11 cellular contexts compared by ENCODE assay signal in genomic region chr6:53461041-53461656, GRCh38.
DNase-seq lines count a peak whose midpoint lies in the region; ATAC-seq and TF ChIP-seq lines count a peak whose summit lies in the region.
"Had no signal": no experiment of that assay in that cellular context is flagged by ENCODE, and none has a peak within 500 bp of the region (broad histone marks: within the 10 kb centered on the region; RNA-seq: fewer than 3 reads in every experiment).

No MANE protein-coding gene starts in this region.

- no peaks in the 10 kb centered on the region for H3K36me3 Mint-ChIP-seq in MCF 10A (ENCODE audit: insufficient read depth, unreplicated experiment)
- H3K36me3 Mint-ChIP-seq: activated naive CD8-positive, alpha-beta T cell treated with anti-CD3 and anti-CD28 coated beads, Interleukin-2, amount 10 ng/mL, durations not matched to agents 7 days and 5 days had no signal

- dilution Hi-C loops in mammary epithelial cell (cut with HindIII; ENCODE audit: low sequenced_read_pairs) = no loop called here

- H3K4me1 ChIP-seq in mammary epithelial cell (ENCODE audit: insufficient read depth, low read length) (peaks cover 17% of the 10 kb centered on the region), upper lobe of right lung (peaks cover 18% of the 10 kb centered on the region), left ventricle myocardium inferior (peaks cover 25% of the 10 kb centered on the region)

- ATAC-seq in HG02981 (IDR thresholded peaks at IDR 0.05; ENCODE audit: unreplicated experiment) = peak; percentile 63
- peak; percentile 5 for ATAC-seq in upper lobe of right lung

- H3K27me3 Mint-ChIP-seq in MCF 10A (ENCODE audit: insufficient read depth, unreplicated experiment) = no peaks in the 10 kb centered on the region

- H3K4me1 Mint-ChIP-seq in MCF 10A (ENCODE audit: insufficient read depth, unreplicated experiment) = peaks cover 54% of the 10 kb centered on the region
- H3K4me1 Mint-ChIP-seq: activated naive CD8-positive, alpha-beta T cell treated with anti-CD3 and anti-CD28 coated beads, Interleukin-2, amount 10 ng/mL, durations not matched to agents 7 days and 5 days had no signal

- no peak overlapping the region for H3K27ac ChIP-seq in mammary epithelial cell (ENCODE audit: insufficient read depth, low read depth, low read length)
- H3K27ac ChIP-seq in upper lobe of right lung = no peak overlapping the region
- no peak overlapping the region for H3K27ac ChIP-seq in left ventricle myocardium inferior (replicated peaks)

- H3K4me3 Mint-ChIP-seq in MCF 10A (ENCODE audit: unreplicated experiment) = no peak overlapping the region
- H3K4me3 Mint-ChIP-seq: activated naive CD8-positive, alpha-beta T cell treated with anti-CD3 and anti-CD28 coated beads, Interleukin-2, amount 10 ng/mL, durations not matched to agents 7 days and 5 days; T-helper 2 cell treated with Interferon-gamma antibody and Interleukin-4, amounts not matched to agents 5 μg/mL and 100 μg/mL, for 36 hours had no signal

- no peak overlapping the region for H3K4me2 ChIP-seq in mammary epithelial cell (ENCODE audit: insufficient read depth, low read depth, low read length)

- H3K36me3 ChIP-seq in mammary epithelial cell (ENCODE audit: insufficient read depth, low read length) (no peaks in the 10 kb centered on the region), upper lobe of right lung (no peaks in the 10 kb centered on the region), left ventricle myocardium inferior (no peaks in the 10 kb centered on the region)

- no peaks in the 10 kb centered on the region for H3K79me2 ChIP-seq in mammary epithelial cell (ENCODE audit: insufficient read depth, low read length)

- CTCF ChIA-PET in MCF 10A (lab: Yijun Ruan, JAX) = interaction anchor here (0.8 to 1.6 kb wide), 3 partner anchors 8 to 190 kb away, joined by 3 to 5 read pairs (median 3); no protein-coding TSS in a partner anchor
- CTCF ChIA-PET in mammary epithelial cell (lab: Charles Lee; ENCODE audit: low non-redundant PET) = no interaction called here

- H4K20me1 ChIP-seq in mammary epithelial cell (ENCODE audit: insufficient read depth, low read length) = no peaks in the 10 kb centered on the region

- H3K9ac ChIP-seq in mammary epithelial cell (ENCODE audit: insufficient read depth, low read length) = no peak overlapping the region

- H3K27ac Mint-ChIP-seq in MCF 10A (ENCODE audit: low read depth, unreplicated experiment) = no peak overlapping the region
- H3K27ac Mint-ChIP-seq: activated naive CD8-positive, alpha-beta T cell treated with anti-CD3 and anti-CD28 coated beads, Interleukin-2, amount 10 ng/mL, durations not matched to agents 7 days and 5 days; T-helper 2 cell treated with Interferon-gamma antibody and Interleukin-4, amounts not matched to agents 5 μg/mL and 100 μg/mL, for 36 hours had no signal

- H3K9me3 ChIP-seq in mammary epithelial cell (replicated peaks; ENCODE audit: insufficient read depth, low read length) (no peaks in the 10 kb centered on the region), upper lobe of right lung (no peaks in the 10 kb centered on the region), left ventricle myocardium inferior (replicated peaks) (peaks cover under 1% of the 10 kb centered on the region)

- 100% methylated on average over 1 of the region's 1 CpG for WGBS in mammary epithelial cell (ENCODE audit: low coverage, missing lambda C conversion rate)

- TF ChIP-seq CTCF in MCF 10A (IDR thresholded peaks at IDR 0.05; ENCODE audit: unreplicated experiment) (no peak), mammary epithelial cell (conservative IDR thresholded peaks at IDR 0.05 in 1 of 2, IDR thresholded peaks at IDR 0.05 in 1 of 2; ENCODE audit: extremely low read depth in 1 of 2, insufficient read depth in 1 of 2, low read depth in 1 of 2, low read length in 2 of 2) (no peak), upper lobe of right lung (IDR thresholded peaks at IDR 0.05) (no peak), left ventricle myocardium inferior (IDR thresholded peaks at IDR 0.05; ENCODE audit: borderline replicate concordance) (no peak)

- DNase-seq in MCF 10A (ENCODE audit: unreplicated experiment) (peak; percentile 36), mammary epithelial cell (no peak), NCI-H774 (lab: John Stamatoyannopoulos, UW) (peak; percentile 4), upper lobe of right lung (no peak), AG20443 (ENCODE audit: low spot score) (no peak), left ventricle myocardium inferior (no peak), HT-29 (ENCODE audit: low spot score) (no peak)
- DNase-seq: activated naive CD8-positive, alpha-beta T cell treated with anti-CD3 and anti-CD28 coated beads, Interleukin-2, amount 10 ng/mL, durations not matched to agents 7 days and 5 days; stimulated activated CD4-positive, alpha-beta T cell treated with anti-CD3 and anti-CD28 coated beads, Interleukin-1b, Interleukin-23, amount 100 ng/mL, for 48 hours had no signal

- intact Hi-C loops in MCF 10A (cut with micrococcal nuclease) = no loop called here
- intact Hi-C loops in mammary epithelial cell (cut with micrococcal nuclease) = no loop called here
- intact Hi-C loops in upper lobe of right lung (cut with DNase I) = no loop called here
- intact Hi-C loops in left ventricle myocardium inferior (cut with micrococcal nuclease) = no loop called here

- H2AFZ ChIP-seq in mammary epithelial cell (ENCODE audit: low read depth, low read length) = no peak overlapping the region

- no peaks in the 10 kb centered on the region for H3K9me3 Mint-ChIP-seq in MCF 10A (ENCODE audit: unreplicated experiment)
- H3K9me3 Mint-ChIP-seq: activated naive CD8-positive, alpha-beta T cell treated with anti-CD3 and anti-CD28 coated beads, Interleukin-2, amount 10 ng/mL, durations not matched to agents 7 days and 5 days; T-helper 2 cell treated with Interferon-gamma antibody and Interleukin-4, amounts not matched to agents 5 μg/mL and 100 μg/mL, for 36 hours had no signal

- in situ Hi-C loops in mammary epithelial cell (cut with MboI; ENCODE audit: low sequenced_read_pairs in 2 of 2) = no loop called here

- H3K27me3 ChIP-seq in mammary epithelial cell (ENCODE audit: insufficient read depth, low read length) (no peaks in the 10 kb centered on the region), upper lobe of right lung (no peaks in the 10 kb centered on the region), left ventricle myocardium inferior (ENCODE audit: low read depth) (no peaks in the 10 kb centered on the region)

- no peak overlapping the region for H3K4me3 ChIP-seq in mammary epithelial cell (replicated peaks in 1 of 3; ENCODE audit: insufficient read depth in 1 of 3, low read depth in 2 of 3, low read length in 3 of 3)
- H3K4me3 ChIP-seq in upper lobe of right lung = no peak overlapping the region
- no peak overlapping the region for H3K4me3 ChIP-seq in left ventricle myocardium inferior

- POLR2A ChIA-PET in MCF 10A (lab: Yijun Ruan, JAX) = interaction anchor here (0.7 kb wide), 1 partner anchor 250 kb away, joined by 4 read pairs; no protein-coding TSS in a partner anchor

- BruUV-seq in MCF 10A (replicated peaks; lab: Mats Ljungman, UMichigan) (no TSS peak), mammary epithelial cell (replicated peaks; lab: Mats Ljungman, UMichigan) (no TSS peak)

Comparison
In these comparisons a context has a peak if more than half of its experiments do, and no peak if none do; other contexts are left out.
1. DNase-seq: peak in MCF 10A (single experiment) and NCI-H774 (single experiment); none in mammary epithelial cell (single experiment), upper lobe of right lung (single experiment), AG20443 (single experiment), left ventricle myocardium inferior (single experiment) and HT-29 (single experiment).